Comparison of ENCODE assay signal across 1 cellular context in genomic region chr15:85786778-85787114, GRCh38.
TF ChIP-seq lines count a peak whose summit lies in the region.

No MANE protein-coding gene starts in this region.

TF ChIP-seq in GM23338, 12 proteins besides CTCF, POLR2A, EP300 and RAD21 (continued from another document):
- TF ChIP-seq ZNF462 (CRISPR knock-in tag; IDR thresholded peaks at IDR 0.05) (no peak), ETS1 (IDR thresholded peaks at IDR 0.05) (no peak), POLR2AphosphoS5 (IDR thresholded peaks at IDR 0.05; ENCODE audit: low read depth) (no peak), EZH2phosphoT487 (IDR thresholded peaks at IDR 0.05; ENCODE audit: unreplicated experiment) (no peak), EZH2 (IDR thresholded peaks at IDR 0.05; ENCODE audit: low read depth, unreplicated experiment) (no peak), CREB1 (CRISPR knock-in tag; IDR thresholded peaks at IDR 0.05; ENCODE audit: low read depth) (no peak), ZNF114 (CRISPR knock-in tag; IDR thresholded peaks at IDR 0.05) (no peak), ZNF331 (CRISPR knock-in tag; IDR thresholded peaks at IDR 0.05; ENCODE audit: low read depth) (no peak), STAT1 (IDR thresholded peaks at IDR 0.05; ENCODE audit: unreplicated experiment) (no peak)
